Comparison of ENCODE assay signal across 28 cellular contexts in genomic region chr2:227098162-227098515, GRCh38.
A peak's percentile ranks its signal among the peaks of the same experiment; 100 is the strongest.
DNase-seq lines count a peak whose midpoint lies in the region; ATAC-seq, FAIRE-seq and TF ChIP-seq lines count a peak whose summit lies in the region.
"Had no signal": no experiment of that assay in that cellular context is flagged by ENCODE, and none has a peak within 500 bp of the region (broad histone marks: within the 10 kb centered on the region; RNA-seq: fewer than 3 reads in every experiment).

No MANE protein-coding gene starts in this region.

- H3K4me1 Mint-ChIP-seq in stimulated activated naive CD8-positive, alpha-beta T cell treated with anti-CD3 and anti-CD28 coated beads, Interleukin-15, amount 100 ng/mL, for 72 hours, result no peaks in the 10 kb centered on the region
- H3K4me1 Mint-ChIP-seq in effector memory CD8-positive, alpha-beta T cell (ENCODE audit: low read depth in 2 of 2), result no peaks in the 10 kb centered on the region
- H3K4me1 Mint-ChIP-seq: CD14-positive monocyte; CD4-positive, alpha-beta memory T cell; CD4-positive, CD25-positive, alpha-beta regulatory T cell; CD8-positive, alpha-beta memory T cell had no signal

- no peak overlapping the region for H3K27ac Mint-ChIP-seq in stimulated activated naive CD8-positive, alpha-beta T cell treated with anti-CD3 and anti-CD28 coated beads, Interleukin-15, amount 100 ng/mL, for 72 hours
- H3K27ac Mint-ChIP-seq in effector memory CD8-positive, alpha-beta T cell, result no peak overlapping the region
- H3K27ac Mint-ChIP-seq: CD14-positive monocyte; CD4-positive, alpha-beta memory T cell; CD4-positive, CD25-positive, alpha-beta regulatory T cell; CD8-positive, alpha-beta memory T cell had no signal

- no peaks in the 10 kb centered on the region for H3K36me3 Mint-ChIP-seq in effector memory CD8-positive, alpha-beta T cell (ENCODE audit: insufficient read depth)
- H3K36me3 Mint-ChIP-seq: CD14-positive monocyte; CD4-positive, alpha-beta memory T cell; CD4-positive, CD25-positive, alpha-beta regulatory T cell; CD8-positive, alpha-beta memory T cell had no signal

- H3K27me3 Mint-ChIP-seq in stimulated activated naive CD8-positive, alpha-beta T cell treated with anti-CD3 and anti-CD28 coated beads, Interleukin-15, amount 100 ng/mL, for 72 hours, result no peaks in the 10 kb centered on the region
- peaks cover 0 to 8% of the 10 kb centered on the region in 2 donors for H3K27me3 Mint-ChIP-seq in effector memory CD8-positive, alpha-beta T cell
- H3K27me3 Mint-ChIP-seq: CD8-positive, alpha-beta memory T cell had no signal

- WGBS in hepatocyte (ENCODE audit: low lambda C conversion rate, missing lambda C conversion rate), result 75% methylated on average over 2 of the region's 2 CpGs
- WGBS in pancreas, 2 donors, result 23 to 38% methylated on average over 2 of the region's 2 CpGs
- WGBS in esophagus squamous epithelium, 2 donors, result 79 to 85% methylated on average over 2 of the region's 2 CpGs

- no peak for FAIRE-seq in pancreas (lab: Jason Lieb, UNC)
- FAIRE-seq: A204.1, G401.6, GM12891, GM19239 had no signal

- no peaks in the 10 kb centered on the region for H4K20me1 ChIP-seq in hepatocyte (ENCODE audit: insufficient read depth, poor library complexity, severe bottlenecking)
- H4K20me1 ChIP-seq: BLaER1 had no signal

- no peak overlapping the region for H3K4me3 Mint-ChIP-seq in stimulated activated naive CD8-positive, alpha-beta T cell treated with anti-CD3 and anti-CD28 coated beads, Interleukin-15, amount 100 ng/mL, for 72 hours
- no peak overlapping the region for H3K4me3 Mint-ChIP-seq in effector memory CD8-positive, alpha-beta T cell
- H3K4me3 Mint-ChIP-seq: CD14-positive monocyte; CD4-positive, alpha-beta memory T cell; CD4-positive, CD25-positive, alpha-beta regulatory T cell; CD8-positive, alpha-beta memory T cell had no signal

- H3K36me3 ChIP-seq in HUES48 (ENCODE audit: control insufficient read depth, insufficient read depth, low read length) (no peaks in the 10 kb centered on the region), hepatocyte (replicated peaks; ENCODE audit: insufficient read depth, low read depth) (no peaks in the 10 kb centered on the region), pancreas (no peaks in the 10 kb centered on the region), esophagus squamous epithelium (no peaks in the 10 kb centered on the region)
- H3K36me3 ChIP-seq: BE2C, BLaER1 had no signal

- DNase-seq in amniotic epithelial cell (ENCODE audit: low read depth) (peak; percentile 7), hepatocyte (ENCODE audit: low spot score) (no peak), pancreas (peak in 1 of 6 donors; percentile 19), esophagus squamous epithelium (lab: John Stamatoyannopoulos, UW) (no peak), EL (no peak)
- no peak for DNase-seq in stimulated activated naive CD8-positive, alpha-beta T cell treated with anti-CD3 and anti-CD28 coated beads, Interleukin-15, amount 100 ng/mL, for 72 hours
- no peak for DNase-seq in effector memory CD8-positive, alpha-beta T cell
- DNase-seq: 8988T; ACHN; BE2C; C1 segment of cervical spinal cord; CD4-positive, alpha-beta memory T cell; CD4-positive, CD25-positive, alpha-beta regulatory T cell; CD8-positive, alpha-beta memory T cell; COR-L47; DMS 273 treated with DMSO at 0.1 percent for 48 hours; DMS153; DMS53; DMS79; DND-41; GF-D8 had no signal

- no peaks in the 10 kb centered on the region for H3K27me3 ChIP-seq in HUES48 (ENCODE audit: control insufficient read depth, insufficient read depth, low read length)
- no peaks in the 10 kb centered on the region for H3K27me3 ChIP-seq in hepatocyte
- no peaks in the 10 kb centered on the region for H3K27me3 ChIP-seq in pancreas
- no peaks in the 10 kb centered on the region for H3K27me3 ChIP-seq in esophagus squamous epithelium
- H3K27me3 ChIP-seq: BE2C, BLaER1 had no signal

- no peak overlapping the region for H2AFZ ChIP-seq in hepatocyte

- ATAC-seq in pancreas, result peak; percentile 18 to 76 (median 66)
- ATAC-seq in stimulated activated naive CD8-positive, alpha-beta T cell treated with anti-CD3 and anti-CD28 coated beads, Interleukin-15, amount 100 ng/mL, for 72 hours, result no peak
- no peak for ATAC-seq in effector memory CD8-positive, alpha-beta T cell (replicated peaks)

- H3K9ac ChIP-seq in HUES48 (ENCODE audit: low read depth, low read length), result no peak overlapping the region
- H3K9ac ChIP-seq: BLaER1 had no signal

- H3K4me2 ChIP-seq in hepatocyte, result peak overlapping the region; percentile 15
- H3K4me2 ChIP-seq: BLaER1 had no signal

- H3K27ac ChIP-seq in HUES48 (ENCODE audit: low read depth, low read length), result peak overlapping the region; percentile 39
- no peak overlapping the region for H3K27ac ChIP-seq in hepatocyte
- H3K27ac ChIP-seq in pancreas, result peak overlapping the region in 2 of 4 donors; percentile 53 to 60
- H3K27ac ChIP-seq in esophagus squamous epithelium, result no peak overlapping the region
- H3K27ac ChIP-seq: BLaER1 had no signal

- TF ChIP-seq CTCF in hepatocyte (IDR thresholded peaks at IDR 0.05; ENCODE audit: poor library complexity) (no peak), pancreas (IDR thresholded peaks at IDR 0.05) (no peak), esophagus squamous epithelium (IDR thresholded peaks at IDR 0.05) (no peak)

- H3K4me3 ChIP-seq in HUES48 (ENCODE audit: low read depth, low read length) (no peak overlapping the region), hepatocyte (no peak overlapping the region), pancreas (peak overlapping the region in 1 of 4 donors; percentile 3), esophagus squamous epithelium (no peak overlapping the region)
- H3K4me3 ChIP-seq: BLaER1 had no signal

- no peaks in the 10 kb centered on the region for H3K9me2 ChIP-seq in hepatocyte (replicated peaks; ENCODE audit: insufficient read depth)

- H3K9me3 ChIP-seq in HUES48 (ENCODE audit: control insufficient read depth, insufficient read depth, low read length) (no peaks in the 10 kb centered on the region), hepatocyte (ENCODE audit: low read depth) (no peaks in the 10 kb centered on the region), pancreas (no peaks in the 10 kb centered on the region), esophagus squamous epithelium (no peaks in the 10 kb centered on the region)
- H3K9me3 ChIP-seq: BE2C, BLaER1 had no signal

- TF ChIP-seq POLR2A in esophagus squamous epithelium (IDR thresholded peaks at IDR 0.05), result no peak

- H3K9me3 Mint-ChIP-seq in stimulated activated naive CD8-positive, alpha-beta T cell treated with anti-CD3 and anti-CD28 coated beads, Interleukin-15, amount 100 ng/mL, for 72 hours, result no peaks in the 10 kb centered on the region
- no peaks in the 10 kb centered on the region for H3K9me3 Mint-ChIP-seq in effector memory CD8-positive, alpha-beta T cell
- H3K9me3 Mint-ChIP-seq: CD8-positive, alpha-beta memory T cell had no signal

- no peaks in the 10 kb centered on the region for H3K79me2 ChIP-seq in hepatocyte

- no peaks in the 10 kb centered on the region for H3K4me1 ChIP-seq in HUES48 (ENCODE audit: control insufficient read depth, insufficient read depth, low read length)
- peaks cover 13% of the 10 kb centered on the region for H3K4me1 ChIP-seq in hepatocyte (ENCODE audit: insufficient read depth)
- peaks cover 4 to 31% (median 22%) of the 10 kb centered on the region in 3 donors for H3K4me1 ChIP-seq in pancreas
- no peaks in the 10 kb centered on the region for H3K4me1 ChIP-seq in esophagus squamous epithelium
- H3K4me1 ChIP-seq: BE2C had no signal

- intact Hi-C loops in pancreas (cut with DNase I), result no loop called here
- intact Hi-C loops in esophagus squamous epithelium (cut with DNase I), result no loop called here

Comparison
In these comparisons a context has a peak if more than half of its experiments do, and no peak if none do; other contexts are left out.
1. ATAC-seq: peak in pancreas (4 of 4); none in stimulated activated naive CD8-positive, alpha-beta T cell treated with anti-CD3 and anti-CD28 coated beads, Interleukin-15, amount 100 ng/mL, for 72 hours (single experiment) and effector memory CD8-positive, alpha-beta T cell (single experiment).